ENCODE assay signal across 13 cellular contexts in genomic region chr22:46483353-46483752, GRCh38.
"Had no signal": no experiment of that assay in that cellular context is flagged by ENCODE, and none has a peak within 500 bp of the region (broad histone marks: within the 10 kb centered on the region; RNA-seq: fewer than 3 reads in every experiment).

No MANE protein-coding gene starts in this region.

- DNase-seq: activated CD4-positive, alpha-beta T cell treated with anti-CD3 and anti-CD28 coated beads, Interleukin-2, amount 50 U/mL, for 4 hours; activated CD4-positive, CD25-positive, alpha-beta regulatory T cell; activated naive CD4-positive, alpha-beta T cell treated with Interleukin-2 at 50 U/mL for 16 hours; colonic mucosa; esophagus squamous epithelium; foreskin fibroblast; naive thymus-derived CD8-positive, alpha-beta T cell; nucleus accumbens; SK-N-SH; stimulated activated CD4-positive, alpha-beta T cell treated with anti-CD3 and anti-CD28 coated beads, Interleukin-4, amount 100 ng/mL, for 1 hour had no signal

- H3K9me3 ChIP-seq: colonic mucosa, esophagus squamous epithelium, SK-N-SH had no signal

- ATAC-seq: naive thymus-derived CD8-positive, alpha-beta T cell had no signal

- H3K27ac ChIP-seq: colonic mucosa, tibial nerve had no signal

- H3K4me1 ChIP-seq: colonic mucosa, tibial nerve had no signal

- FAIRE-seq: TTC549 had no signal

- H3K4me3 ChIP-seq: colonic mucosa, esophagus squamous epithelium, tibial nerve had no signal

- H3K4me3 Mint-ChIP-seq: activated T-helper 1 cell treated with anti-CD3 and anti-CD28 coated beads, Interleukin-12 subunit alpha, Interleukin-12 subunit beta, Interleukin-2, Interleukin-4 antibody, amounts not matched to agents 30 ng/mL and 10 ng/mL and 1 ng/mL, durations not matched to agents 14 hours and 24 hours and 36 hours; naive thymus-derived CD8-positive, alpha-beta T cell had no signal

- H3K27me3 ChIP-seq: colonic mucosa, tibial nerve had no signal

- H3K36me3 Mint-ChIP-seq: naive thymus-derived CD8-positive, alpha-beta T cell had no signal

- H3K36me3 ChIP-seq: colonic mucosa, esophagus squamous epithelium, tibial nerve had no signal

- H3K9me3 Mint-ChIP-seq: activated T-helper 1 cell treated with anti-CD3 and anti-CD28 coated beads, Interleukin-12 subunit alpha, Interleukin-12 subunit beta, Interleukin-2, Interleukin-4 antibody, amounts not matched to agents 30 ng/mL and 10 ng/mL and 1 ng/mL, durations not matched to agents 14 hours and 24 hours and 36 hours had no signal

- H3K27ac Mint-ChIP-seq: naive thymus-derived CD8-positive, alpha-beta T cell had no signal
